8 cellular contexts compared by ENCODE assay signal in the genomic region with DNA sequence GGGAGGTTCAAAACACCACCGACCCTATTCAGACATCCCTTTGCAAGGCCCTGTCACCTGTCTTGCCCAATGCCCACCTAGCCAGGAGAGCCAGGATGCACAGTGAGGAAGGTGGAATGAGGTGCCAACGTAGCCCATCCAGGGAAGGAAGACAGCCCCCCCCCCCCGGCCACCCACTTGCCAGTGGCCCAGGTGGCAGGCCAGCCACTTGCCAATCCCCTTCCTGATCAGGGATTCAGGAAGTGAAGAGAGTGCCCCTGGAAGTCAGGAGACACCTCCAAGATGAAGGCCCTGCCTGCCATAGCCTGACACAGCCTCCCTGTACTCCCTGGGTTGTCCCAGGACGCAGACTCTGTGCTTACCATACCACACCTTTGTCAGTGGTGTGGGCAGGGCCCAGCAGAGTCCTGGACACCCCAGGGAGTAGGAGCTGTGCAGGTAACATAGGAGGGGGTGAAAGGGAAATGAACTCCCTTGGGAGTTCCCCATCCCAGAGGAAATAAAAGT. TPM values are rescaled to one million over a fixed set of nuclear protein-coding genes. Genes with fewer than 3 reads are reported as not detected.
DNase-seq lines count a peak whose midpoint lies in the region; ATAC-seq, FAIRE-seq and TF ChIP-seq lines count a peak whose summit lies in the region.

No MANE protein-coding gene starts in this region.

- no peak for TF ChIP-seq EP300 in H1 (IDR thresholded peaks at IDR 0.05; ENCODE audit: borderline replicate concordance in 1 of 2, low read depth in 2 of 2, low read length in 2 of 2)

- no peaks in the 10 kb centered on the region for H3K79me2 ChIP-seq in H1 (ENCODE audit: control insufficient read depth in 1 of 2, insufficient read depth in 2 of 2, low read length in 2 of 2)

- peak overlapping the region; percentile 99 for H2AFZ ChIP-seq in H1 (ENCODE audit: low read length)

- H4K8ac ChIP-seq in H1 (ENCODE audit: extremely low read depth, insufficient read depth, low read length), result no peak overlapping the region; the same call in 1 of the 2 replicates

- peak overlapping the region; percentile 81; the same call in 1 of the 2 replicates for H2BK12ac ChIP-seq in H1 (ENCODE audit: low read depth, low read length)

- in situ Hi-C loops in KBM-7 (cut with MboI; ENCODE audit: low pct_unique_long_range_greater_than_20kb, low sequenced_read_pairs), result no loop called here

- peak overlapping the region; percentile 64 for H3K4me3 ChIP-seq in HUES64 (ENCODE audit: low read length)
- peak overlapping the region in 3 of 4 experiments; percentile 55 to 58 (median 56); a peak in 6 of 8 replicates for H3K4me3 ChIP-seq in H1 (ENCODE audit: extremely low read depth in 1 of 4, insufficient read depth in 2 of 4, low read depth in 3 of 4, low read length in 4 of 4)
- H3K4me3 ChIP-seq in prostate gland, result peak overlapping the region; percentile 31 to 39

- H3K14ac ChIP-seq in H1 (ENCODE audit: insufficient read length), result no peak overlapping the region

- no peak overlapping the region for H3K23ac ChIP-seq in H1 (ENCODE audit: insufficient read length)

- H3K9me3 ChIP-seq in HUES64 (ENCODE audit: insufficient read depth, low read depth, low read length) (no peaks in the 10 kb centered on the region), H1 (ENCODE audit: insufficient read depth in 2 of 2, low read depth in 1 of 2, low read length in 1 of 2) (no peaks in the 10 kb centered on the region), prostate gland (no peaks in the 10 kb centered on the region)

- H3K23me2 ChIP-seq in H1 (ENCODE audit: low read depth, low read length), result peaks cover 11% of the 10 kb centered on the region

- H2BK20ac ChIP-seq in H1 (ENCODE audit: low read length), result peak overlapping the region; percentile 29; the same call in 1 of the 2 replicates

- H2BK120ac ChIP-seq in H1 (replicated peaks; ENCODE audit: low read depth, low read length), result peak overlapping the region; percentile 58

- peak overlapping the region; percentile 32; the same call in 1 of the 2 replicates for H2BK5ac ChIP-seq in H1 (ENCODE audit: low read depth, low read length)

- H3K9ac ChIP-seq in HUES64 (ENCODE audit: low read depth, low read length), result peak overlapping the region; percentile 71; the same call in 1 of the 2 replicates
- no peak overlapping the region for H3K9ac ChIP-seq in H1 (replicated peaks in 1 of 4; ENCODE audit: extremely low read depth in 1 of 4, low read depth in 3 of 4, low read length in 3 of 4)

- H3K56ac ChIP-seq in H1 (replicated peaks; ENCODE audit: insufficient read length, low read depth, low read length), result no peak overlapping the region

- intact Hi-C loops in prostate gland (cut with DNase I), result no loop called here

- H3K4me1 ChIP-seq in HUES64 (ENCODE audit: insufficient read depth, low read length) (peaks cover 32% of the 10 kb centered on the region), H1 (replicated peaks in 1 of 4; ENCODE audit: control insufficient read depth in 3 of 4, insufficient read depth in 4 of 4, low read length in 3 of 4) (peaks cover 9 to 47% (median 35%) of the 10 kb centered on the region in 4 experiments), prostate gland (replicated peaks) (peaks cover 11% of the 10 kb centered on the region)

- TF ChIP-seq RAD21 in H1 (IDR thresholded peaks at IDR 0.05 in 1 of 2, conservative IDR thresholded peaks at IDR 0.05 in 1 of 2; ENCODE audit: low read depth in 2 of 2, low read length in 2 of 2), result no peak

- H3K4me2 ChIP-seq in H1 (ENCODE audit: insufficient read depth in 1 of 2, low read depth in 2 of 2, low read length in 2 of 2), result peak overlapping the region; percentile 76 to 95

- H4K5ac ChIP-seq in H1 (ENCODE audit: insufficient read length, low read depth, low read length), result peak overlapping the region; percentile 16

- H3K79me1 ChIP-seq in H1 (ENCODE audit: low read depth, low read length), result no peaks in the 10 kb centered on the region; the same call in 1 of the 2 replicates

- H3K18ac ChIP-seq in H1 (ENCODE audit: extremely low read depth, low read length), result peak overlapping the region; percentile 93

- WGBS in HUES64, result 92% methylated on average over 4 of the region's 4 CpGs
- 82% methylated on average over 4 of the region's 4 CpGs; no CpG with 5 or more reads in 1 of the 2 experiments for WGBS in H1 (ENCODE audit: extremely low coverage in 1 of 2, insufficient coverage in 1 of 2, insufficient read length in 1 of 2, insufficient replicate concordance in 2 of 2, low coverage in 1 of 2, low lambda C conversion rate in 2 of 2, missing lambda C conversion rate in 1 of 2), 2 experiments
- 82% methylated on average over 3 of the region's 4 CpGs for WGBS in prostate gland

- H3K36me3 ChIP-seq in HUES64 (ENCODE audit: insufficient read depth, low read length) (no peaks in the 10 kb centered on the region), H1 (ENCODE audit: control insufficient read depth in 2 of 4, insufficient read depth in 4 of 4, low read length in 3 of 4) (no peaks in the 10 kb centered on the region), prostate gland (no peaks in the 10 kb centered on the region)

- H4K20me1 ChIP-seq in H1 (replicated peaks in 1 of 2; ENCODE audit: control insufficient read depth in 1 of 2, insufficient read depth in 2 of 2, low read length in 2 of 2), result no peaks in the 10 kb centered on the region

- H2BK15ac ChIP-seq in H1 (ENCODE audit: low read length), result peak overlapping the region; percentile 67; the same call in 1 of the 2 replicates

- no peaks in the 10 kb centered on the region for H3K27me3 ChIP-seq in HUES64 (ENCODE audit: insufficient read depth, low read length)
- H3K27me3 ChIP-seq in H1 (replicated peaks in 1 of 4; ENCODE audit: control insufficient read depth in 3 of 4, extremely low read depth in 1 of 4, insufficient read depth in 3 of 4, low read length in 3 of 4), result peaks cover 0 to 9% (median 2%) of the 10 kb centered on the region in 4 experiments; a peak in 4 of 7 replicates
- H3K27me3 ChIP-seq in prostate gland (replicated peaks; ENCODE audit: insufficient read depth), result no peaks in the 10 kb centered on the region

- H3K4ac ChIP-seq in H1 (replicated peaks; ENCODE audit: insufficient read length, low read depth, low read length), result peak overlapping the region; percentile 73

- no peak for TF ChIP-seq POLR2A in H1 (IDR thresholded peaks at IDR 0.05; ENCODE audit: control extremely low read depth in 1 of 2, low read depth in 2 of 2, low read length in 2 of 2)
- TF ChIP-seq POLR2A in prostate gland (IDR thresholded peaks at IDR 0.05), result no peak

- TF ChIP-seq CTCF in H1 (IDR thresholded peaks at IDR 0.05; ENCODE audit: control extremely low read depth in 1 of 3, insufficient read depth in 1 of 3, low read depth in 1 of 3, low read length in 3 of 3) (no peak), prostate gland (IDR thresholded peaks at IDR 0.05) (no peak)

- peak; percentile 4 for ATAC-seq in GM18502 (IDR thresholded peaks at IDR 0.05; ENCODE audit: poor library complexity, unreplicated experiment)

- no peak for FAIRE-seq in H1 (lab: Jason Lieb, UNC)

- H3K27ac ChIP-seq in HUES64 (ENCODE audit: low read depth, low read length), result no peak overlapping the region
- H3K27ac ChIP-seq in H1 (ENCODE audit: low read depth, low read length), result no peak overlapping the region
- H3K27ac ChIP-seq in prostate gland, result peak overlapping the region; percentile 27 to 55

- no peak for DNase-seq in H1 (ENCODE audit: low read depth in 1 of 2, low spot score in 2 of 2)
- no peak for DNase-seq in prostate gland (ENCODE audit: low spot score)
- DNase-seq in NCI-H345 (lab: John Stamatoyannopoulos, UW), result no peak
- DNase-seq in NCI-H2171 (lab: John Stamatoyannopoulos, UW), result no peak
- no peak for DNase-seq in KBM-7
- no peak for DNase-seq in NCI-H2107 (lab: John Stamatoyannopoulos, UW)

- CTCF ChIA-PET in H1 (lab: Charles Lee; ENCODE audit: partially characterized antibody), result interaction anchor here (1.1 to 5.8 kb wide), 9 partner anchors 10 to 304 kb away, joined by 3 to 60 read pairs (median 8); no protein-coding TSS in a partner anchor

- peak overlapping the region; percentile 91 for H4K91ac ChIP-seq in H1 (replicated peaks; ENCODE audit: insufficient read length, low read length)

- no peak overlapping the region; the same call in 1 of the 2 replicates for H2AK5ac ChIP-seq in H1 (ENCODE audit: low read depth, low read length)

- POLR2A ChIA-PET in H1 (lab: Charles Lee; ENCODE audit: partially characterized antibody), result interaction anchor here (0.6 to 2.5 kb wide), 7 partner anchors 10 to 302 kb away, joined by 3 to 14 read pairs (median 5); a partner anchor contains a TSS

TF ChIP-seq in H1, 55 proteins besides CTCF, POLR2A, EP300 and RAD21 (continues in another document):
- no peak for TF ChIP-seq CHD2 (IDR thresholded peaks at IDR 0.05; ENCODE audit: low read length)
- TF ChIP-seq CHD1 (IDR thresholded peaks at IDR 0.05; ENCODE audit: low read depth, low read length), result no peak
- no peak for TF ChIP-seq EGR1 (IDR thresholded peaks at IDR 0.05; ENCODE audit: borderline replicate concordance, low read depth, low read length)
- TF ChIP-seq NRF1 (IDR thresholded peaks at IDR 0.05; ENCODE audit: low read depth, low read length), result no peak
- TF ChIP-seq BACH1 (IDR thresholded peaks at IDR 0.05; ENCODE audit: low read length), result no peak
- TF ChIP-seq JUND (IDR thresholded peaks at IDR 0.05; ENCODE audit: low read length), result no peak

RNA-seq across cellular contexts. Expression of a gene that starts 54.7 kb away (rescaled TPM):
- 73.2 TPM for polyA plus RNA-seq in HUES64 (2013, experiment 1 of 2)
- 69.5 TPM for polyA plus RNA-seq in HUES64 (2013, experiment 2 of 2)
- 81.8 and 82.0 TPM in 2 replicates for total RNA-seq in H1 (2021; fragmentation: NEBNext Ultra II Directional; extraction: Animal tissue kit (Norgen Biotek cat#: 25700))
- polyA plus RNA-seq in H1 (2011; rRNA removed), result 97.1 and 105 TPM in 2 replicates
- polyA plus RNA-seq in H1 (2011; cell fraction: cytosol; rRNA removed), result 93.0 TPM
- 84.9 TPM for polyA plus RNA-seq in H1 (2011; cell fraction: nucleus; rRNA removed)
- polyA plus RNA-seq in H1 (2012, experiment 1 of 2), result 102 to 123 TPM (median 115 TPM) in 4 replicates
- polyA plus RNA-seq in H1 (2012, experiment 2 of 2), result 122 TPM
- 81.1 TPM for polyA plus RNA-seq in H1 (2013, experiment 1 of 2)
- 86.4 TPM for polyA plus RNA-seq in H1 (2013, experiment 2 of 2)
- polyA minus RNA-seq in H1 (2011; rRNA and poly(A)+ RNA removed), result 32.7 and 33.0 TPM in 2 replicates
- polyA minus RNA-seq in H1 (2011; cell fraction: cytosol; rRNA and poly(A)+ RNA removed), result 28.1 TPM
- 20.0 TPM for polyA minus RNA-seq in H1 (2011; cell fraction: nucleus; rRNA and poly(A)+ RNA removed)
- total RNA-seq in prostate gland, result 10 to 100 TPM; 35.7 to 48.1 TPM

RNA-seq across cellular contexts. Expression of a gene that starts 54.8 kb away (rescaled TPM):
- polyA plus RNA-seq in HUES64 (2013, experiment 1 of 2), result 28.4 TPM
- polyA plus RNA-seq in HUES64 (2013, experiment 2 of 2), result 34.5 TPM
- 60.5 and 61.1 TPM in 2 replicates for total RNA-seq in H1 (2021; fragmentation: NEBNext Ultra II Directional; extraction: Animal tissue kit (Norgen Biotek cat#: 25700))
- polyA plus RNA-seq in H1 (2011; rRNA removed), result 96.8 and 110 TPM in 2 replicates
- 71.4 TPM for polyA plus RNA-seq in H1 (2011; cell fraction: cytosol; rRNA removed)
- 196 TPM for polyA plus RNA-seq in H1 (2011; cell fraction: nucleus; rRNA removed)
- 37.4 to 68.7 TPM (median 63.1 TPM) in 4 replicates for polyA plus RNA-seq in H1 (2012, experiment 1 of 2)
- polyA plus RNA-seq in H1 (2012, experiment 2 of 2), result 49.0 TPM
- polyA plus RNA-seq in H1 (2013, experiment 1 of 2), result 64.8 TPM
- 66.3 TPM for polyA plus RNA-seq in H1 (2013, experiment 2 of 2)
- 116 and 125 TPM in 2 replicates for polyA minus RNA-seq in H1 (2011; rRNA and poly(A)+ RNA removed)
- polyA minus RNA-seq in H1 (2011; cell fraction: cytosol; rRNA and poly(A)+ RNA removed), result 46.4 TPM
- 41.6 TPM for polyA minus RNA-seq in H1 (2011; cell fraction: nucleus; rRNA and poly(A)+ RNA removed)
- 100 to 1,000 TPM in 1 of 2 donors, 10 to 100 TPM in 1; 50.9 to 113 TPM for total RNA-seq in prostate gland

Comparison
In these comparisons a context has a peak if more than half of its experiments do, and no peak if none do; other contexts are left out.
1. H3K27ac ChIP-seq: peak in prostate gland (2 of 2); none in HUES64 (single experiment) and H1 (single experiment).
2. Peak in every context shown above with its lines, with median percentiles within 50 percentile points of each other: H3K4me3 ChIP-seq.